In the genomic region with DNA sequence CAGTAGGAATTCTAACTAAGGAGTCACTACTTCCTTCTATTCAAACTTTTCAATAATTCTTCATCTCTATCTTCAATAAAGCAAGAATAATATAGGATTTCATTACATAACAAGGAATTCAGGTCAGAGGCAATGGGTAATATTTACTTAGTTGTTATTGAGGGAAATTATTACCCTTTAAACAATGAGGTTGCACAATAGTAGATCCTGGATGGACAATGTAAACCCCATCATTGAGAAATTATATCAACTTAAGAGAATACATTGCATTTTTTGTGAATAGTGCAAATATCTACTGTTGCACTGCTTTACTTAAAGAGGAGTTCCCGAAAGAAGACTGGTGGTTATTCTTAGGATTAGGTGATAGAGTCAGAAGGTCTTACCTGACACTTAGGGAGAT, we compare ENCODE assay signal across 32 cellular contexts. TPM values are rescaled to one million over a fixed set of nuclear protein-coding genes. Genes with fewer than 3 reads are reported as not detected.
"Had no signal": no experiment of that assay in that cellular context is flagged by ENCODE, and none has a peak within 500 bp of the region (broad histone marks: within the 10 kb centered on the region; RNA-seq: fewer than 3 reads in every experiment).

No MANE protein-coding gene starts in this region.

- ATAC-seq: activated CD4-positive, alpha-beta T cell treated with anti-CD3 and anti-CD28 coated beads for 36 hours; activated CD4-positive, CD25-positive, alpha-beta regulatory T cell treated with anti-CD3 and anti-CD28 coated beads, Interleukin-2, amount 50 U/mL, for 24 hours; activated CD8-positive, alpha-beta memory T cell treated with anti-CD3 and anti-CD28 coated beads, Interleukin-2, amount 10 ng/mL, durations not matched to agents 7 days and 5 days; activated CD8-positive, alpha-beta T cell treated with anti-CD3 and anti-CD28 coated beads, Interleukin-2, amount 10 ng/mL, durations not matched to agents 7 days and 5 days; activated naive CD8-positive, alpha-beta T cell treated with anti-CD3 and anti-CD28 coated beads, Interleukin-2, amount 50 U/mL, for 24 hours; WTC11 had no signal

- DNase-seq: activated CD4-positive, alpha-beta memory T cell treated with anti-CD3 and anti-CD28 coated beads, Interleukin-2, amount 10 ng/mL, durations not matched to agents 7 days and 5 days; activated CD4-positive, alpha-beta T cell treated with anti-CD3 and anti-CD28 coated beads for 1 hour; activated CD4-positive, alpha-beta T cell treated with anti-CD3 and anti-CD28 coated beads for 36 hours; activated CD4-positive, alpha-beta T cell treated with anti-CD3 and anti-CD28 coated beads for 48 hours; activated CD4-positive, alpha-beta T cell treated with anti-CD3 and anti-CD28 coated beads, Interleukin-2, amount 10 ng/mL, durations not matched to agents 7 days and 5 days; activated CD4-positive, alpha-beta T cell treated with anti-CD3 and anti-CD28 coated beads, Interleukin-2, amount 50 U/mL, for 48 hours; activated CD4-positive, CD25-positive, alpha-beta regulatory T cell; activated CD8-positive, alpha-beta memory T cell treated with anti-CD3 and anti-CD28 coated beads for 24 hours; activated CD8-positive, alpha-beta memory T cell treated with anti-CD3 and anti-CD28 coated beads, Interleukin-2, amount 10 ng/mL, durations not matched to agents 7 days and 5 days; activated CD8-positive, alpha-beta memory T cell treated with anti-CD3 and anti-CD28 coated beads, Interleukin-2, amount 50 U/mL, for 48 hours; activated CD8-positive, alpha-beta T cell treated with anti-CD3 and anti-CD28 coated beads, Interleukin-2, amount 10 ng/mL, durations not matched to agents 7 days and 5 days; activated effector memory CD4-positive, alpha-beta T cell treated with Interleukin-2 at 50 U/mL for 16 hours; activated gamma-delta T cell; activated naive CD4-positive, alpha-beta T cell treated with anti-CD3 and anti-CD28 coated beads, Interleukin-2, amount 10 ng/mL, durations not matched to agents 7 days and 5 days; activated naive CD4-positive, alpha-beta T cell treated with Interleukin-2 at 50 U/mL for 16 hours; activated naive CD8-positive, alpha-beta T cell treated with anti-CD3 and anti-CD28 coated beads, Interleukin-2, amount 10 ng/mL, durations not matched to agents 7 days and 5 days; activated naive CD8-positive, alpha-beta T cell treated with anti-CD3 and anti-CD28 coated beads, Interleukin-2, amount 50 U/mL, for 24 hours; activated T-cell treated with anti-CD3 and anti-CD28 coated beads, Interleukin-2, amount 50 U/mL, for 24 hours; activated T-cell treated with anti-CD3 and anti-CD28 coated beads, Interleukin-2, amount 50 U/mL, for 48 hours; amygdala; anterior cingulate cortex; central memory CD4-positive, alpha-beta T cell; T-helper 1 cell; T-helper 2 cell; T-helper 9 cell; WERI-Rb-1 had no signal

- H3K9me3 ChIP-seq: ascending aorta, breast epithelium had no signal

- H3K36me3 ChIP-seq: WERI-Rb-1 had no signal

- H3K27ac ChIP-seq: ascending aorta, breast epithelium, WERI-Rb-1 had no signal

- H3K4me3 ChIP-seq: ascending aorta, breast epithelium had no signal

- FAIRE-seq: TTC549 had no signal

- H3K4me1 ChIP-seq: ascending aorta, breast epithelium had no signal

- H3K27me3 ChIP-seq: ascending aorta, breast epithelium had no signal

RNA-seq across cellular contexts. Expression of gene A2M, which starts 43.7 kb away (rescaled TPM):
- total RNA-seq: activated CD4-positive, alpha-beta memory T cell treated with anti-CD3 and anti-CD28 coated beads, Interleukin-2, amount 10 ng/mL, durations not matched to agents 7 days and 5 days; activated CD4-positive, alpha-beta T cell treated with anti-CD3 and anti-CD28 coated beads, Interleukin-2, amount 10 ng/mL, durations not matched to agents 7 days and 5 days; activated CD8-positive, alpha-beta T cell treated with anti-CD3 and anti-CD28 coated beads, Interleukin-2, amount 10 ng/mL, durations not matched to agents 7 days and 5 days; activated T-helper 2 cell treated with anti-CD3 and anti-CD28 coated beads, Interferon-gamma antibody, Interleukin-2, Interleukin-4, amounts not matched to agents 10 μg/mL and 5 μg/mL and 100 μg/mL, durations not matched to agents 14 hours and 24 hours and 36 hours had no signal
